16 cellular contexts compared by ENCODE assay signal in the genomic region with DNA sequence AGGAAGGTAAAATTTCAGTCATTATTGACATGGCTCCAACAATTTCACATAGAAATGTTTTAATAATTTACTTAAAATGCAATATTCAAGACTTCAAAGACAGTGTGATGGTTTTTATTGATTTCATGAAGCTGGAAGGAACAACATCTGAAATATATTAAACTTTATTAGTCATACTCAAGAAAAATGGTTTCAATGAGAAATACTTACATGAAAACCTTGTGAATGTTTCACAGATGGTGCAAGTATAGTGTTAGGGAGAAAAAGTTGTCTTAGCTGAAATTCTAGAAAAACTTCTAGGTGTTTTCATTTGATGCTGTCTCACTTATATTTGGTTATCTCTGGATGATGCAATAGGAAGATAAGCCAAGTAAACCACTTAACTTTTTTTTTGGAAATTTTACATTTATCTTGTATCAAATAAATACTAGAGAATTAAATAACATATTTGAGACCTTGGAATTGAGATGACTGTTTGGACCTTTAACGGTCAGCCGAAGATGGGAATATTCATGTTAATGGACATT.
A peak's percentile ranks its signal among the peaks of the same experiment; 100 is the strongest.
DNase-seq lines count a peak whose midpoint lies in the region; ATAC-seq, FAIRE-seq and TF ChIP-seq lines count a peak whose summit lies in the region.
"Had no signal": no experiment of that assay in that cellular context is flagged by ENCODE, and none has a peak within 500 bp of the region (broad histone marks: within the 10 kb centered on the region; RNA-seq: fewer than 3 reads in every experiment).

No MANE protein-coding gene starts in this region.

- no peak overlapping the region for H3K4me2 ChIP-seq in DND-41 (ENCODE audit: insufficient read depth, low read length)
- no peak overlapping the region for H3K4me2 ChIP-seq in HCT116 (ENCODE audit: low read length)

- peaks cover 49% of the 10 kb centered on the region for H3K36me3 ChIP-seq in DND-41 (ENCODE audit: insufficient read depth, low read length)
- H3K36me3 ChIP-seq in HCT116 (ENCODE audit: control insufficient read depth in 1 of 2, insufficient read depth in 2 of 2, low read length in 2 of 2), result no peaks in the 10 kb centered on the region
- no peaks in the 10 kb centered on the region for H3K36me3 ChIP-seq in adipocyte (ENCODE audit: control insufficient read depth, insufficient read depth, low read length, severe bottlenecking)
- H3K36me3 ChIP-seq: BE2C, HAP-1 had no signal

- intact Hi-C loops in HCT116 (cut with micrococcal nuclease), result no loop called here

- no peaks in the 10 kb centered on the region for H3K9me2 ChIP-seq in HCT116 (ENCODE audit: insufficient read depth)

- H3K9me3 ChIP-seq in DND-41 (ENCODE audit: insufficient read depth, low read length, severe bottlenecking), result no peaks in the 10 kb centered on the region
- no peaks in the 10 kb centered on the region for H3K9me3 ChIP-seq in HCT116 (ENCODE audit: control insufficient read depth in 1 of 2, insufficient read depth in 1 of 2, low read depth in 1 of 2, low read length in 2 of 2)
- H3K9me3 ChIP-seq in adipocyte (ENCODE audit: control insufficient read depth, low read length), result no peaks in the 10 kb centered on the region
- H3K9me3 ChIP-seq: BE2C, HAP-1 had no signal

- DNase-seq in DND-41, result no peak
- no peak for DNase-seq in HCT116 (ENCODE audit: low read depth, low spot score)
- peak; percentile 57 for DNase-seq in adipocyte (ENCODE audit: low read depth)
- DNase-seq in fibroblast of mammary gland (ENCODE audit: low read depth), result peak; percentile 59
- no peak for DNase-seq in D721Med (ENCODE audit: insufficient read length, low spot score)
- DNase-seq in islet precursor cell, result no peak
- DNase-seq in NCI-H2227 treated with DMSO at 0.1 percent for 48 hours (lab: John Stamatoyannopoulos, UW), result no peak
- DNase-seq: BE2C; C1 segment of cervical spinal cord; CD4-positive, CD25-positive, alpha-beta regulatory T cell; CD8-positive, alpha-beta memory T cell; COR-L47; GDM1; HFFc6 had no signal

- no peak for TF ChIP-seq CTCF in DND-41 (IDR thresholded peaks at IDR 0.05; ENCODE audit: borderline replicate concordance, extremely low read depth, low read length, poor library complexity, severe bottlenecking)
- no peak for TF ChIP-seq CTCF in HCT116 (IDR thresholded peaks at IDR 0.05 in 2 of 3, conservative IDR thresholded peaks at IDR 0.05 in 1 of 3; ENCODE audit: borderline replicate concordance in 1 of 3, insufficient read depth in 1 of 3, low read depth in 2 of 3, low read length in 2 of 3)
- no peak for TF ChIP-seq CTCF in fibroblast of mammary gland (conservative IDR thresholded peaks at IDR 0.05; ENCODE audit: control insufficient read depth, insufficient read depth, low read depth, low read length)
- TF ChIP-seq CTCF in D721Med (IDR thresholded peaks at IDR 0.05; ENCODE audit: insufficient read depth, missing control alignments), result no peak

- no peak for TF ChIP-seq POLR2A in HCT116 (IDR thresholded peaks at IDR 0.05; ENCODE audit: borderline replicate concordance, extremely low read depth, insufficient read depth, insufficient read length)

- no peak overlapping the region for H3K9ac ChIP-seq in DND-41 (ENCODE audit: low read depth, low read length)
- H3K9ac ChIP-seq in HCT116 (ENCODE audit: low read length), result no peak overlapping the region
- no peak overlapping the region for H3K9ac ChIP-seq in adipocyte (ENCODE audit: low read length)

- H3K4me1 ChIP-seq in DND-41 (ENCODE audit: insufficient read depth, low read length) (peaks cover 55% of the 10 kb centered on the region), HCT116 (ENCODE audit: control insufficient read depth in 1 of 2, insufficient read depth in 2 of 2, low read length in 2 of 2) (no peaks in the 10 kb centered on the region), adipocyte (ENCODE audit: control insufficient read depth, insufficient read depth, low read length) (peaks cover 4% of the 10 kb centered on the region)

- POLR2A ChIA-PET in HCT116 (lab: Charles Lee), result no interaction called here

- H3K27ac ChIP-seq in DND-41 (ENCODE audit: low read length) (0 out of 2 replicates have a peak overlapping the region, but pooled peaks have one; percentile 9), HCT116 (ENCODE audit: low read depth, low read length) (no peak overlapping the region)

- H3K27me3 ChIP-seq in DND-41 (ENCODE audit: insufficient read depth, low read length, poor library complexity) (no peaks in the 10 kb centered on the region), HCT116 (ENCODE audit: insufficient read depth, low read length) (peaks cover 21% of the 10 kb centered on the region), adipocyte (replicated peaks; ENCODE audit: control insufficient read depth, insufficient read depth, low read length) (no peaks in the 10 kb centered on the region)
- H3K27me3 ChIP-seq: BE2C had no signal

- CTCF ChIA-PET in HCT116 (lab: Charles Lee), result no interaction called here

- no peak overlapping the region for H3K4me3 ChIP-seq in DND-41 (ENCODE audit: low read depth in 1 of 2, low read length in 2 of 2)
- H3K4me3 ChIP-seq in HCT116 (replicated peaks in 1 of 2; ENCODE audit: low read depth in 1 of 2, low read length in 2 of 2), result no peak overlapping the region
- no peak overlapping the region for H3K4me3 ChIP-seq in adipocyte (ENCODE audit: low read length)
- no peak overlapping the region for H3K4me3 ChIP-seq in fibroblast of mammary gland (ENCODE audit: control insufficient read depth, low read depth, low read length)
- H3K4me3 ChIP-seq: HAP-1 had no signal

- H3K79me2 ChIP-seq in DND-41 (ENCODE audit: insufficient read depth, low read length), result peaks cover 99% of the 10 kb centered on the region
- no peaks in the 10 kb centered on the region for H3K79me2 ChIP-seq in HCT116 (ENCODE audit: insufficient read depth, low read length)

- FAIRE-seq in D721Med (lab: Jason Lieb, UNC), result no peak

- TF ChIP-seq RAD21 in HCT116 (IDR thresholded peaks at IDR 0.05; ENCODE audit: low read depth), result no peak

- H4K20me1 ChIP-seq in DND-41 (ENCODE audit: insufficient read depth, low read length) (peaks cover 12% of the 10 kb centered on the region; the same call in 1 of the 2 replicates), HCT116 (ENCODE audit: insufficient read depth) (no peaks in the 10 kb centered on the region; the same call in 1 of the 2 replicates)

- ATAC-seq in DND-41 (ENCODE audit: insufficient read depth, low read depth) (no peak), HCT116 (no peak), GM19467 (IDR thresholded peaks at IDR 0.05; ENCODE audit: unreplicated experiment) (no peak)

- no TSS peak for BruUV-seq in HCT116 (replicated peaks; lab: Mats Ljungman, UMichigan)

- H2AFZ ChIP-seq in DND-41 (ENCODE audit: low read depth, low read length) (no peak overlapping the region), HCT116 (ENCODE audit: low read depth, low read length, poor library complexity, severe bottlenecking) (no peak overlapping the region)

- RAD21 ChIA-PET in HCT116 (lab: Charles Lee; ENCODE audit: low non-redundant PET in 1 of 2, low total read pairs in 2 of 2, uncharacterized antibody in 2 of 2, unreplicated experiment in 2 of 2), result no interaction called here

TF ChIP-seq in HCT116, 20 proteins besides CTCF, POLR2A, EP300 and RAD21:
- TF ChIP-seq CBX3 (IDR thresholded peaks at IDR 0.05; ENCODE audit: low read depth), result no peak
- 0 out of 2 replicates have a peak, but pooled peaks have one; percentile 14 for TF ChIP-seq CEBPB (IDR thresholded peaks at IDR 0.05; ENCODE audit: low read depth)

Comparison
In these comparisons a context has a peak if more than half of its experiments do, and no peak if none do; other contexts are left out.
1. DNase-seq: peak in adipocyte (single experiment) and fibroblast of mammary gland (single experiment); none in DND-41 (single experiment), HCT116 (single experiment), D721Med (single experiment), islet precursor cell (single experiment) and NCI-H2227 treated with DMSO at 0.1 percent for 48 hours (single experiment).